ENCODE assay signal across 8 cellular contexts in the genomic region with DNA sequence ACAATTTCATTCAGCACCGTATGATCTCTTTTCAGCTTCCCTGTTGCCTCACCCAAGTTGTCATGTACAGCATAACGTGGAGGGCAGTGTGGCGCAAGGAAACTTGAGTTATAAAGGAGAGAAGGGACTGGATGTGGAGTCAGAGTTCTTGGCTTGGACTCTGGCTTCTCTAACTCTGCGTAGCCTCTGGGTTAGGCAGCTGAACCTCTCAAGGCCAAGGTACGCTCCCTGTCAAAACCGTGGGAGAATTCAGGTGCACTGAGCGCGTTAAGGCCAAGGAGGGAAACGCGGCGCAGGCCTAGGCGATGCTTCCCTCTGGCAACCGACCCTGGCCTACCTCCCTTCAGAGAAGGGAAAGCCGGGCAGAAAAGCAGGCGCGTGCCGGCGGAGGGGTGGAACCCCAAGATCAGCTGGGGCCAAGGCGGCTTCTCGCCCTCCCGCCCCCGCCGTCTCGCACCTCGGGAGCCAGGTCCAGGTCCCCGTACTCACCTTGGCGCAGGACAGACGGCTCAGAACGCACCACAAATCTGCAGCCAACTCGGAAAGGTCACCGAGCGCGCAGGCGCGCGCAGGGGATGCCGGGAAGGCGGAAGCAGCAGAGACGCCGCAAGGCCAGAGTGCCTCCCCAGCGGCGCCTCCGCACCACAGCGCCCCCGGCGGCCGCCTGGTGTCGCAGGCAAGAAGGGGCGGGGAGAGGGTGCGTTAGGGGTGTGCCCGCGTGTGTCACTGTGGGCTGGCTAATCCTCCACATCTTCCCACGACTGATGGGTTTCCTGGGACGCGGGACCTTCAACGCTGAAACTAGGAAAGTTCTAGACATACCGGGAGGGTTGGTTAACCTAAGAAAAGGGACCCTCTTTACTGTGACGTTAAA. TPM values are rescaled to one million over a fixed set of nuclear protein-coding genes. Genes with fewer than 3 reads are reported as not detected.
DNase-seq lines count a peak whose midpoint lies in the region; ATAC-seq, FAIRE-seq and TF ChIP-seq lines count a peak whose summit lies in the region.

No MANE protein-coding gene starts in this region.

- H3K9ac ChIP-seq in mammary epithelial cell (ENCODE audit: insufficient read depth, low read length): peak overlapping the region; percentile 87

- peaks cover 51% of the 10 kb centered on the region for H3K79me2 ChIP-seq in mammary epithelial cell (ENCODE audit: insufficient read depth, low read length)

- intact Hi-C loops in mammary epithelial cell (cut with micrococcal nuclease): loop anchor here (2.0 kb wide), 1 partner anchor 60 kb away; no protein-coding TSS in a partner anchor

- ATAC-seq in GM18870 (IDR thresholded peaks at IDR 0.05; ENCODE audit: unreplicated experiment) (peak; percentile 89), HG03108 (IDR thresholded peaks at IDR 0.05; ENCODE audit: unreplicated experiment) (peak; percentile 96)

- H3K36me3 ChIP-seq in mammary epithelial cell (ENCODE audit: insufficient read depth, low read length) (no peaks in the 10 kb centered on the region), small intestine (ENCODE audit: control insufficient read depth in 2 of 2, insufficient read depth in 2 of 2, low read length in 2 of 2) (peaks cover 0 to 3% of the 10 kb centered on the region in 2 donors)

- dilution Hi-C loops in mammary epithelial cell (cut with HindIII; ENCODE audit: low sequenced_read_pairs): no loop called here

- FAIRE-seq in small intestine (lab: Jason Lieb, UNC): no peak

- H3K4me1 ChIP-seq in mammary epithelial cell (ENCODE audit: insufficient read depth, low read length) (no peaks in the 10 kb centered on the region), small intestine (ENCODE audit: control insufficient read depth in 2 of 2, insufficient read depth in 1 of 2, low read depth in 1 of 2, low read length in 1 of 2) (no peaks in the 10 kb centered on the region)

- in situ Hi-C loops in mammary epithelial cell (cut with MboI; ENCODE audit: low sequenced_read_pairs in 2 of 2): no loop called here

- H3K4me3 ChIP-seq in mammary epithelial cell (replicated peaks in 1 of 3; ENCODE audit: insufficient read depth in 1 of 3, low read depth in 2 of 3, low read length in 3 of 3) (peak overlapping the region; percentile 80 to 98 (median 98)), small intestine (ENCODE audit: low read depth in 1 of 2, low read length in 2 of 2) (peak overlapping the region; percentile 59 to 68)

- TF ChIP-seq CTCF in VCaP (conservative IDR thresholded peaks at IDR 0.05) (peak; percentile 99), mammary epithelial cell (conservative IDR thresholded peaks at IDR 0.05 in 1 of 2, IDR thresholded peaks at IDR 0.05 in 1 of 2; ENCODE audit: extremely low read depth in 1 of 2, insufficient read depth in 1 of 2, low read depth in 1 of 2, low read length in 2 of 2) (peak; percentile 89 to 99)

- H3K9me3 ChIP-seq in mammary epithelial cell (replicated peaks; ENCODE audit: insufficient read depth, low read length) (no peaks in the 10 kb centered on the region), small intestine (ENCODE audit: control insufficient read depth, low read depth) (no peaks in the 10 kb centered on the region)

- H3K4me2 ChIP-seq in mammary epithelial cell (ENCODE audit: insufficient read depth, low read depth, low read length): peak overlapping the region; percentile 82

- TSS peak; percentile 74 for BruUV-seq in mammary epithelial cell (replicated peaks; lab: Mats Ljungman, UMichigan)

- peak overlapping the region; percentile 86 for H2AFZ ChIP-seq in mammary epithelial cell (ENCODE audit: low read depth, low read length)

- DNase-seq in AG08395 (ENCODE audit: low spot score) (peak; percentile 98), NCI-H2171 treated with DMSO at 0.1 percent for 48 hours (lab: John Stamatoyannopoulos, UW) (peak; percentile 93), mammary epithelial cell (peak; percentile 92), iPS-NIHi7 (ENCODE audit: extremely low spot score) (peak; percentile 97), small intestine (peak; percentile 94)

- H4K20me1 ChIP-seq in mammary epithelial cell (ENCODE audit: insufficient read depth, low read length): no peaks in the 10 kb centered on the region

- 3% methylated on average over 31 of the region's 58 CpGs for WGBS in mammary epithelial cell (ENCODE audit: low coverage, missing lambda C conversion rate)
- 1% methylated on average over 45 to 58 of the region's 58 CpGs for WGBS in small intestine, 3 donors

- H3K27ac ChIP-seq in VCaP (peak overlapping the region; percentile 87), mammary epithelial cell (ENCODE audit: insufficient read depth, low read depth, low read length) (peak overlapping the region; percentile 78), small intestine (ENCODE audit: low read depth in 1 of 2, low read length in 1 of 2) (peak overlapping the region; percentile 67 to 86)

- CTCF ChIA-PET in mammary epithelial cell (lab: Charles Lee; ENCODE audit: low non-redundant PET): interaction anchor here (0.7 kb wide), 1 partner anchor 59 kb away, joined by 46 read pairs; no protein-coding TSS in a partner anchor

- no peaks in the 10 kb centered on the region for H3K27me3 ChIP-seq in mammary epithelial cell (ENCODE audit: insufficient read depth, low read length)
- H3K27me3 ChIP-seq in small intestine (ENCODE audit: control insufficient read depth in 2 of 2, insufficient read depth in 2 of 2, low read length in 2 of 2): no peaks in the 10 kb centered on the region

RNA-seq across cellular contexts. Expression of a gene that starts 7.0 kb away (rescaled TPM):
- total RNA-seq in mammary epithelial cell: 1 to 10 TPM; 3.5 to 7.3 TPM
- polyA plus RNA-seq in mammary epithelial cell (0.06 TPM), small intestine (under 1 TPM; 0.27 to 0.89 (median 0.54) TPM)
- not detected for polyA minus RNA-seq in mammary epithelial cell

RNA-seq across cellular contexts. Expression of a gene that starts 21.1 kb away (rescaled TPM):
- not detected for total RNA-seq in mammary epithelial cell
- polyA plus RNA-seq in mammary epithelial cell (not detected), small intestine (not detected)
- not detected for polyA minus RNA-seq in mammary epithelial cell

Comparison
In these comparisons a context has a peak if more than half of its experiments do, and no peak if none do; other contexts are left out.
1. Peak in every context shown above with its lines: DNase-seq, ATAC-seq, H3K4me3 ChIP-seq and H3K27ac ChIP-seq.